In genomic region chr5:90472783-90473182, GRCh38 we compare ENCODE assay signal across 8 cellular contexts. TPM values are rescaled to one million over a fixed set of nuclear protein-coding genes. Genes with fewer than 3 reads are reported as not detected.
A peak's percentile ranks its signal among the peaks of the same experiment; 100 is the strongest.
DNase-seq lines count a peak whose midpoint lies in the region; ATAC-seq and TF ChIP-seq lines count a peak whose summit lies in the region.

No MANE protein-coding gene starts in this region.

- peaks cover 4% of the 10 kb centered on the region for H3K9me3 Mint-ChIP-seq in T-helper 1 cell treated with Interleukin-12 subunit alpha and Interleukin-12 subunit beta and Interleukin-4 antibody, amounts not matched to agents 30 μg/mL and 1 μg/mL, for 36 hours
- H3K9me3 Mint-ChIP-seq in activated B cell treated with CpG ODN at 0.5 μM for 24 hours = peaks cover 3% of the 10 kb centered on the region
- H3K9me3 Mint-ChIP-seq in stimulated activated effector memory CD8-positive, alpha-beta T cell treated with anti-CD3 and anti-CD28 coated beads, Interleukin-12 subunit alpha, Interleukin-12 subunit beta, amount 100 ng/mL, for 72 hours = no peaks in the 10 kb centered on the region

- ATAC-seq in activated B cell treated with CpG ODN at 0.5 μM for 24 hours (ENCODE audit: low read depth) (no peak), GM18519 (IDR thresholded peaks at IDR 0.05; ENCODE audit: low FRiP score, unreplicated experiment) (no peak), sciatic nerve (no peak)
- no peak for ATAC-seq in stimulated activated effector memory CD8-positive, alpha-beta T cell treated with anti-CD3 and anti-CD28 coated beads, Interleukin-12 subunit alpha, Interleukin-12 subunit beta, amount 100 ng/mL, for 72 hours

- no peaks in the 10 kb centered on the region for H3K9me2 ChIP-seq in hepatocyte (replicated peaks; ENCODE audit: insufficient read depth)

- H3K9me3 ChIP-seq in hepatocyte (ENCODE audit: low read depth) = no peaks in the 10 kb centered on the region

- CTCF ChIA-PET in activated B cell treated with CpG ODN at 0.5 μM for 24 hours (lab: Charles Lee) = interaction anchor here (0.6 to 1.1 kb wide), 2 partner anchors 56 to 74 kb away, joined by 3 to 7 read pairs; partner anchors contain the start of gene LYSMD3

- DNase-seq in T-helper 1 cell (no peak), activated B cell treated with CpG ODN at 0.5 μM for 24 hours (no peak), hepatocyte (ENCODE audit: low spot score) (no peak), NCI-H524 treated with DMSO at 0.1 percent for 48 hours (lab: John Stamatoyannopoulos, UW) (no peak), sciatic nerve (ENCODE audit: low spot score) (no peak)
- DNase-seq in stimulated activated effector memory CD8-positive, alpha-beta T cell treated with anti-CD3 and anti-CD28 coated beads, Interleukin-12 subunit alpha, Interleukin-12 subunit beta, amount 100 ng/mL, for 72 hours (ENCODE audit: low spot score in 2 of 2) = no peak

- H3K27ac Mint-ChIP-seq in T-helper 1 cell treated with Interleukin-12 subunit alpha and Interleukin-12 subunit beta and Interleukin-4 antibody, amounts not matched to agents 30 μg/mL and 1 μg/mL, for 36 hours = no peak overlapping the region
- H3K27ac Mint-ChIP-seq in activated B cell treated with CpG ODN at 0.5 μM for 24 hours = no peak overlapping the region
- no peak overlapping the region for H3K27ac Mint-ChIP-seq in stimulated activated effector memory CD8-positive, alpha-beta T cell treated with anti-CD3 and anti-CD28 coated beads, Interleukin-12 subunit alpha, Interleukin-12 subunit beta, amount 100 ng/mL, for 72 hours

- peaks cover 21% of the 10 kb centered on the region for H3K36me3 Mint-ChIP-seq in T-helper 1 cell treated with Interleukin-12 subunit alpha and Interleukin-12 subunit beta and Interleukin-4 antibody, amounts not matched to agents 30 μg/mL and 1 μg/mL, for 36 hours (ENCODE audit: low read depth)
- peaks cover 19% of the 10 kb centered on the region for H3K36me3 Mint-ChIP-seq in activated B cell treated with CpG ODN at 0.5 μM for 24 hours (ENCODE audit: low read depth)
- H3K36me3 Mint-ChIP-seq in stimulated activated effector memory CD8-positive, alpha-beta T cell treated with anti-CD3 and anti-CD28 coated beads, Interleukin-12 subunit alpha, Interleukin-12 subunit beta, amount 100 ng/mL, for 72 hours = no peaks in the 10 kb centered on the region

- no peaks in the 10 kb centered on the region for H4K20me1 ChIP-seq in hepatocyte (ENCODE audit: insufficient read depth, poor library complexity, severe bottlenecking)

- intact Hi-C loops in activated B cell treated with CpG ODN at 0.5 μM for 24 hours (cut with micrococcal nuclease) = loop anchor here (5.0 kb wide), 2 partner anchors 840 to 1585 kb away; no protein-coding TSS in a partner anchor
- intact Hi-C loops in sciatic nerve (cut with DNase I) = no loop called here

- no peaks in the 10 kb centered on the region for H3K36me3 ChIP-seq in hepatocyte (replicated peaks; ENCODE audit: insufficient read depth, low read depth)

- TF ChIP-seq CTCF in activated B cell treated with CpG ODN at 0.5 μM for 24 hours (IDR thresholded peaks at IDR 0.05) (no peak), hepatocyte (IDR thresholded peaks at IDR 0.05; ENCODE audit: poor library complexity) (no peak)

- no peaks in the 10 kb centered on the region for H3K27me3 Mint-ChIP-seq in T-helper 1 cell treated with Interleukin-12 subunit alpha and Interleukin-12 subunit beta and Interleukin-4 antibody, amounts not matched to agents 30 μg/mL and 1 μg/mL, for 36 hours (ENCODE audit: low read depth)
- H3K27me3 Mint-ChIP-seq in activated B cell treated with CpG ODN at 0.5 μM for 24 hours = no peaks in the 10 kb centered on the region

- H3K4me3 Mint-ChIP-seq in T-helper 1 cell treated with Interleukin-12 subunit alpha and Interleukin-12 subunit beta and Interleukin-4 antibody, amounts not matched to agents 30 μg/mL and 1 μg/mL, for 36 hours = peak overlapping the region; percentile 92
- H3K4me3 Mint-ChIP-seq in activated B cell treated with CpG ODN at 0.5 μM for 24 hours = peak overlapping the region; percentile 98
- peak overlapping the region; percentile 97 for H3K4me3 Mint-ChIP-seq in stimulated activated effector memory CD8-positive, alpha-beta T cell treated with anti-CD3 and anti-CD28 coated beads, Interleukin-12 subunit alpha, Interleukin-12 subunit beta, amount 100 ng/mL, for 72 hours

- H2AFZ ChIP-seq in hepatocyte = peak overlapping the region; percentile 85

- peak overlapping the region; percentile 88 for H3K4me2 ChIP-seq in hepatocyte

- 78% methylated on average over 3 of the region's 3 CpGs for WGBS in hepatocyte (ENCODE audit: low lambda C conversion rate, missing lambda C conversion rate)

- H3K79me2 ChIP-seq in hepatocyte = peaks cover 28% of the 10 kb centered on the region

- H3K27ac ChIP-seq in hepatocyte = peak overlapping the region; percentile 76

- peaks cover 8% of the 10 kb centered on the region for H3K4me1 ChIP-seq in hepatocyte (ENCODE audit: insufficient read depth)

- no peaks in the 10 kb centered on the region for H3K27me3 ChIP-seq in hepatocyte

- peaks cover 34% of the 10 kb centered on the region for H3K4me1 Mint-ChIP-seq in T-helper 1 cell treated with Interleukin-12 subunit alpha and Interleukin-12 subunit beta and Interleukin-4 antibody, amounts not matched to agents 30 μg/mL and 1 μg/mL, for 36 hours (ENCODE audit: low read depth)
- peaks cover 27% of the 10 kb centered on the region for H3K4me1 Mint-ChIP-seq in activated B cell treated with CpG ODN at 0.5 μM for 24 hours
- H3K4me1 Mint-ChIP-seq in stimulated activated effector memory CD8-positive, alpha-beta T cell treated with anti-CD3 and anti-CD28 coated beads, Interleukin-12 subunit alpha, Interleukin-12 subunit beta, amount 100 ng/mL, for 72 hours = peaks cover 41% of the 10 kb centered on the region

- POLR2A ChIA-PET in activated B cell treated with CpG ODN at 0.5 μM for 24 hours (lab: Charles Lee) = interaction anchor here (0.6 kb wide), 1 partner anchor 178 kb away, joined by 3 read pairs; no protein-coding TSS in a partner anchor

- peak overlapping the region; percentile 48 for H3K4me3 ChIP-seq in hepatocyte

RNA-seq across cellular contexts. Expression of gene MBLAC2, which starts 1.8 kb away (rescaled TPM):
- total RNA-seq in activated B cell treated with CpG ODN at 0.5 μM for 24 hours (6.4 and 7.3 TPM in 2 replicates), hepatocyte (6.8 and 7.6 TPM in 2 replicates), sciatic nerve (8.0 TPM)
- polyA plus RNA-seq in hepatocyte = 2.9 and 3.7 TPM in 2 replicates

RNA-seq across cellular contexts. Expression of gene POLR3G, which starts 1.9 kb away (rescaled TPM):
- total RNA-seq in activated B cell treated with CpG ODN at 0.5 μM for 24 hours = 2.9 and 3.1 TPM in 2 replicates
- 0.64 and 3.5 TPM in 2 replicates for total RNA-seq in hepatocyte
- polyA plus RNA-seq in hepatocyte = 0.79 and 1.0 TPM in 2 replicates
- 5.6 TPM for total RNA-seq in sciatic nerve

RNA-seq across cellular contexts. Expression of gene LYSMD3, which starts 56.6 kb away (rescaled TPM):
- total RNA-seq in activated B cell treated with CpG ODN at 0.5 μM for 24 hours = 18.3 and 18.4 TPM in 2 replicates
- total RNA-seq in hepatocyte = 29.8 and 30.6 TPM in 2 replicates
- 12.0 and 15.8 TPM in 2 replicates for polyA plus RNA-seq in hepatocyte
- 23.7 TPM for total RNA-seq in sciatic nerve
